In genomic region chr10:91907033-91907594, GRCh38 we compare ENCODE assay signal across 10 cellular contexts. TPM values are rescaled to one million over a fixed set of nuclear protein-coding genes. Genes with fewer than 3 reads are reported as not detected.
DNase-seq lines count a peak whose midpoint lies in the region; ATAC-seq, FAIRE-seq and TF ChIP-seq lines count a peak whose summit lies in the region.
"Had no signal": no experiment of that assay in that cellular context is flagged by ENCODE, and none has a peak within 500 bp of the region (broad histone marks: within the 10 kb centered on the region; RNA-seq: fewer than 3 reads in every experiment).

No MANE protein-coding gene starts in this region.

- H3K4me3 Mint-ChIP-seq in WTC11 = peak overlapping the region; percentile 92

- H3K9me3 ChIP-seq in cardiac muscle cell (ENCODE audit: low read depth) (no peaks in the 10 kb centered on the region), thoracic aorta (no peaks in the 10 kb centered on the region)

- H3K4me3 ChIP-seq in cardiac muscle cell = peak overlapping the region; percentile 81
- H3K4me3 ChIP-seq in iPS-11a (ENCODE audit: low read depth, low read length) = peak overlapping the region; percentile 79
- H3K4me3 ChIP-seq in thoracic aorta = peak overlapping the region; percentile 90

- no peaks in the 10 kb centered on the region for H3K27me3 ChIP-seq in cardiac muscle cell
- H3K27me3 ChIP-seq in thoracic aorta (replicated peaks; ENCODE audit: insufficient read depth) = no peaks in the 10 kb centered on the region

- no peaks in the 10 kb centered on the region for H3K27me3 Mint-ChIP-seq in WTC11 (ENCODE audit: low read depth)

- no peak for TF ChIP-seq CTCF in cardiac muscle cell (IDR thresholded peaks at IDR 0.05; ENCODE audit: low read depth, low read length)
- no peak for TF ChIP-seq CTCF in WTC11 (IDR thresholded peaks at IDR 0.05)
- no peak for TF ChIP-seq CTCF in thoracic aorta (IDR thresholded peaks at IDR 0.05)

- POLR2A ChIA-PET in WTC11 (lab: Charles Lee) = interaction anchor here (2.4 kb wide), 1 partner anchor 17 kb away, joined by 27 read pairs; the partner anchor contains the start of gene BTAF1

- FAIRE-seq in GM12891 (lab: Jason Lieb, UNC) (no peak), frontal cortex (lab: Jason Lieb, UNC) (no peak)

- H3K27ac ChIP-seq in cardiac muscle cell = no peak overlapping the region
- H3K27ac ChIP-seq in thoracic aorta = peak overlapping the region in 1 of 2 donors; percentile 86

- H3K36me3 ChIP-seq in cardiac muscle cell (no peaks in the 10 kb centered on the region), thoracic aorta (no peaks in the 10 kb centered on the region)

- peaks cover 12% of the 10 kb centered on the region for H3K4me1 ChIP-seq in cardiac muscle cell (ENCODE audit: low read depth)
- peaks cover 5 to 21% of the 10 kb centered on the region in 2 donors for H3K4me1 ChIP-seq in thoracic aorta (ENCODE audit: control insufficient read depth in 1 of 2, low read depth in 2 of 2)

- TF ChIP-seq POLR2A in GM12891 (IDR thresholded peaks at IDR 0.05; ENCODE audit: low read depth, low read length) = no peak

- H3K36me3 Mint-ChIP-seq in WTC11 = peaks cover 18% of the 10 kb centered on the region

- ATAC-seq in left ventricle myocardium superior = no peak
- no peak for ATAC-seq in WTC11
- no peak for ATAC-seq in thoracic aorta (ENCODE audit: insufficient number of reproducible peaks, low FRiP score, low read depth)

- CTCF ChIA-PET in WTC11 (lab: Charles Lee) = interaction anchor here (1.3 to 2.4 kb wide), 2 partner anchors 21 to 50 kb away, joined by 4 to 11 read pairs; no protein-coding TSS in a partner anchor

- peak overlapping the region; percentile 46; the same call in 1 of the 2 replicates for H3K27ac Mint-ChIP-seq in WTC11

- peaks cover 37% of the 10 kb centered on the region for H3K4me1 Mint-ChIP-seq in WTC11

- DNase-seq in cardiac muscle cell (ENCODE audit: low read depth in 1 of 2, low spot score in 1 of 2) = no peak
- DNase-seq in left ventricle myocardium superior = no peak
- no peak for DNase-seq in WTC11 (ENCODE audit: low spot score)
- DNase-seq in thoracic aorta (ENCODE audit: low spot score) = no peak
- DNase-seq in GM12891 (ENCODE audit: insufficient read length, low spot score) = no peak
- no peak for DNase-seq in hippocampal formation (lab: John Stamatoyannopoulos, UW)
- no peak for DNase-seq in frontal cortex (ENCODE audit: low spot score in 2 of 2)
- DNase-seq: activated gamma-delta T cell treated with Interleukin-2 at 50 U/mL for 16 hours, NCI-H774 had no signal

- no peaks in the 10 kb centered on the region for H3K9me3 Mint-ChIP-seq in WTC11

- intact Hi-C loops in left ventricle myocardium superior (cut with micrococcal nuclease) = no loop called here

TF ChIP-seq in WTC11, 78 proteins besides CTCF, POLR2A, EP300 and RAD21 (continues in another document):
- TF ChIP-seq SP1 (CRISPR knock-in tag; conservative IDR thresholded peaks at IDR 0.05) = no peak
- TF ChIP-seq ATF2 (CRISPR knock-in tag; IDR thresholded peaks at IDR 0.05; ENCODE audit: borderline replicate concordance, low read depth) = no peak
- TF ChIP-seq IRF1 (CRISPR knock-in tag; IDR thresholded peaks at IDR 0.05) = no peak
- TF ChIP-seq SMAD3 (CRISPR knock-in tag; IDR thresholded peaks at IDR 0.05; ENCODE audit: borderline replicate concordance) = no peak
- TF ChIP-seq FOXP4 (CRISPR knock-in tag; IDR thresholded peaks at IDR 0.05) = no peak
- TF ChIP-seq ZNF232 (CRISPR knock-in tag; IDR thresholded peaks at IDR 0.05) = no peak

TF ChIP-seq in GM12891, 5 proteins besides CTCF, POLR2A, EP300 and RAD21:
- TF ChIP-seq TAF1 (IDR thresholded peaks at IDR 0.05; ENCODE audit: low read depth, low read length) (no peak), POLR2AphosphoS5 (IDR thresholded peaks at IDR 0.05; ENCODE audit: low read depth, low read length) (no peak), PAX5 (IDR thresholded peaks at IDR 0.05; ENCODE audit: insufficient read depth, low read length, severe bottlenecking) (no peak), POU2F2 (IDR thresholded peaks at IDR 0.05; ENCODE audit: low read depth, low read length) (no peak), SPI1 (IDR thresholded peaks at IDR 0.05; ENCODE audit: low read depth, low read length) (no peak)

RNA-seq across cellular contexts. Expression of gene FGFBP3, which starts 2.2 kb away (rescaled TPM):
- 7.2 and 14.2 TPM in 2 replicates for total RNA-seq in cardiac muscle cell
- polyA plus RNA-seq in cardiac muscle cell = 16.6 and 26.4 TPM in 2 replicates
- 0.27 TPM for total RNA-seq in left ventricle myocardium superior
- 53.0 to 68.2 TPM (median 55.0 TPM) in 3 replicates for total RNA-seq in WTC11 (2021)
- total RNA-seq in thoracic aorta = 1 to 10 TPM in 1 of 2 donors, under 1 TPM in 1; 0.81 to 2.0 TPM
- 0.23 TPM for polyA plus RNA-seq in GM12891 (2012; ENCODE audit: low read depth, missing spikeins)
- total RNA-seq in frontal cortex = 18.3 TPM

RNA-seq across cellular contexts. Expression of gene BTAF1, which starts 16.5 kb away (rescaled TPM):
- total RNA-seq in cardiac muscle cell = 61.3 and 121 TPM in 2 replicates
- polyA plus RNA-seq in cardiac muscle cell = 35.1 and 73.5 TPM in 2 replicates
- 13.1 TPM for total RNA-seq in left ventricle myocardium superior
- total RNA-seq in WTC11 (2021) = 47.2 to 49.6 TPM (median 49.2 TPM) in 3 replicates
- total RNA-seq in thoracic aorta = 10 to 100 TPM; 55.4 to 72.2 TPM
- 49.9 TPM for polyA plus RNA-seq in GM12891 (2012; ENCODE audit: low read depth, missing spikeins)
- total RNA-seq in frontal cortex = 65.2 TPM
